19 cellular contexts compared by ENCODE assay signal in genomic region chr6:55812509-55812908, GRCh38.
DNase-seq lines count a peak whose midpoint lies in the region; ATAC-seq, FAIRE-seq and TF ChIP-seq lines count a peak whose summit lies in the region.
"Had no signal": no experiment of that assay in that cellular context is flagged by ENCODE, and none has a peak within 500 bp of the region (broad histone marks: within the 10 kb centered on the region; RNA-seq: fewer than 3 reads in every experiment).

No MANE protein-coding gene starts in this region.

- H3K9ac ChIP-seq in OCI-LY3 (ENCODE audit: low read length): no peak overlapping the region

- H4K20me1 ChIP-seq in OCI-LY3 (ENCODE audit: insufficient read depth, low read length): no peaks in the 10 kb centered on the region

- no peak overlapping the region for H2AFZ ChIP-seq in OCI-LY3 (ENCODE audit: low read depth, low read length)

- FAIRE-seq in GM19239 (lab: Jason Lieb, UNC): peak; percentile 33

- DNase-seq in GM19239 (ENCODE audit: insufficient read length, low spot score) (no peak), tibial artery (no peak), HPDE6-E6E7 (ENCODE audit: extremely low spot score) (no peak)
- DNase-seq: BE2C; CD8-positive, alpha-beta T cell; DND-41; GDM1; MV-4-11; NCI-H1436 treated with DMSO at 0.1 percent for 48 hours; NCI-H2081; NCI-H524; PC-3; T-helper 1 cell had no signal

- intact Hi-C loops in tibial artery (cut with DNase I; ENCODE audit: low total_unique reads): no loop called here

- peaks cover 16% of the 10 kb centered on the region for H3K4me1 ChIP-seq in OCI-LY3 (ENCODE audit: low read length)
- no peaks in the 10 kb centered on the region for H3K4me1 ChIP-seq in tibial artery
- H3K4me1 ChIP-seq: BE2C, HAP-1 had no signal

- no peak for TF ChIP-seq CTCF in OCI-LY3 (IDR thresholded peaks at IDR 0.05; ENCODE audit: low read depth, low read length)
- TF ChIP-seq CTCF in tibial artery (IDR thresholded peaks at IDR 0.05): no peak

- H3K27ac ChIP-seq in OCI-LY3 (ENCODE audit: low read length) (no peak overlapping the region), tibial artery (no peak overlapping the region)

- ATAC-seq in GM18502 (IDR thresholded peaks at IDR 0.05; ENCODE audit: poor library complexity, unreplicated experiment) (peak; percentile 61), HG02870 (IDR thresholded peaks at IDR 0.05; ENCODE audit: unreplicated experiment) (peak; percentile 53), HG03460 (IDR thresholded peaks at IDR 0.05; ENCODE audit: unreplicated experiment) (no peak), GM21576 (IDR thresholded peaks at IDR 0.05; ENCODE audit: unreplicated experiment) (no peak)
- ATAC-seq: CD8-positive, alpha-beta T cell; PC-3 had no signal

- H3K9me3 ChIP-seq in OCI-LY3 (ENCODE audit: insufficient read depth, low read length) (no peaks in the 10 kb centered on the region), tibial artery (no peaks in the 10 kb centered on the region)
- H3K9me3 ChIP-seq: BE2C, HAP-1 had no signal

- H3K27me3 ChIP-seq in OCI-LY3 (ENCODE audit: low read depth, low read length) (no peaks in the 10 kb centered on the region), tibial artery (no peaks in the 10 kb centered on the region)
- H3K27me3 ChIP-seq: BE2C had no signal

- no peaks in the 10 kb centered on the region for H3K79me2 ChIP-seq in OCI-LY3 (ENCODE audit: low read length)

- H3K4me2 ChIP-seq in OCI-LY3 (ENCODE audit: low read length): peak overlapping the region; percentile 50

- H3K4me3 ChIP-seq in OCI-LY3 (ENCODE audit: low read length): no peak overlapping the region
- no peak overlapping the region for H3K4me3 ChIP-seq in tibial artery
- H3K4me3 ChIP-seq: HAP-1 had no signal

- no peaks in the 10 kb centered on the region for H3K36me3 ChIP-seq in OCI-LY3 (replicated peaks; ENCODE audit: low read depth, low read length)
- no peaks in the 10 kb centered on the region for H3K36me3 ChIP-seq in tibial artery
- H3K36me3 ChIP-seq: BE2C, HAP-1 had no signal

Comparison
In these comparisons a context has a peak if more than half of its experiments do, and no peak if none do; other contexts are left out.
1. ATAC-seq: peak in GM18502 (single experiment) and HG02870 (single experiment); none in HG03460 (single experiment) and GM21576 (single experiment).